In the genomic region with DNA sequence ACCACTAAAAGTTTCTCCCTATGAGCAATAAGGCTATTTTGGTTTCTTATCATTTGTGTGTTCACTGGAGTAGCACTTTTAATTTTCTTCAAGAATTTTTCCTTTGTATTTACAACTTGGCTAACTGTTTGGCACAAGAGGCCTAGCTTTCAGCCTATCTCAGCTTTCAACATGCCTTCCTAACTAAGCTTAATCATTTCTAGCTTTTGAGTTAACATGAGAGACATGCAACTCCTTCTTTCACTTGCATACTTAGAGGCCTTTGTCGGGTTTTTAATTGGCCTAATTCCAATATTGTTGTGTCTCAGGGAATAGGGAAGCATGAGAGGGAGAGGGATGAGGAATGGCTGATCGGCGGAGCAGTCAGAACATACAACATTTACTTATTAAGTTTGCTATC, we compare ENCODE assay signal across 17 cellular contexts.
DNase-seq lines count a peak whose midpoint lies in the region; ATAC-seq and TF ChIP-seq lines count a peak whose summit lies in the region.
"Had no signal": no experiment of that assay in that cellular context is flagged by ENCODE, and none has a peak within 500 bp of the region (broad histone marks: within the 10 kb centered on the region; RNA-seq: fewer than 3 reads in every experiment).

No MANE protein-coding gene starts in this region.

- no peak overlapping the region for H3K27ac Mint-ChIP-seq in activated CD4-positive, alpha-beta T cell treated with anti-CD3 and anti-CD28 coated beads, Interleukin-2, amount 10 ng/mL, durations not matched to agents 7 days and 5 days
- H3K27ac Mint-ChIP-seq: CD8-positive, alpha-beta memory T cell had no signal

- CTCF ChIA-PET in activated CD4-positive, alpha-beta T cell treated with anti-CD3 and anti-CD28 coated beads, Interleukin-2, amount 10 ng/mL, durations not matched to agents 7 days and 5 days (lab: Charles Lee), result no interaction called here

- H3K9me3 ChIP-seq in GM23248 (ENCODE audit: low read depth) (no peaks in the 10 kb centered on the region), spleen (no peaks in the 10 kb centered on the region)

- peaks cover 7% of the 10 kb centered on the region for H3F3A ChIP-seq in GM23248 (ENCODE audit: insufficient read depth)

- no peak overlapping the region for H2AFZ ChIP-seq in GM23248

- no peak overlapping the region for H3K9ac ChIP-seq in GM23248
- H3K9ac ChIP-seq: BLaER1 had no signal

- H3K27me3 Mint-ChIP-seq in activated CD4-positive, alpha-beta T cell treated with anti-CD3 and anti-CD28 coated beads, Interleukin-2, amount 10 ng/mL, durations not matched to agents 7 days and 5 days, result no peaks in the 10 kb centered on the region

- H4K20me1 ChIP-seq in GM23248 (ENCODE audit: insufficient read depth), result no peaks in the 10 kb centered on the region
- H4K20me1 ChIP-seq: BLaER1 had no signal

- no peaks in the 10 kb centered on the region for H3K27me3 ChIP-seq in GM23248 (replicated peaks; ENCODE audit: insufficient read depth)
- peaks cover 0 to 3% (median 0%) of the 10 kb centered on the region in 7 donors for H3K27me3 ChIP-seq in spleen (replicated peaks in 1 of 7)
- H3K27me3 ChIP-seq: BLaER1 had no signal

- H3K9me3 Mint-ChIP-seq in activated CD4-positive, alpha-beta T cell treated with anti-CD3 and anti-CD28 coated beads, Interleukin-2, amount 10 ng/mL, durations not matched to agents 7 days and 5 days, result peaks cover 3% of the 10 kb centered on the region
- H3K9me3 Mint-ChIP-seq: CD8-positive, alpha-beta memory T cell had no signal

- DNase-seq in GM23248 (peak; percentile 24), astrocyte of the spinal cord (ENCODE audit: low read depth, low spot score) (peak; percentile 17), fibroblast of pulmonary artery (ENCODE audit: low read depth) (peak; percentile 52), myocyte (ENCODE audit: low read depth) (peak; percentile 47), spleen (no peak), NCI-H1930 (lab: John Stamatoyannopoulos, UW) (no peak)
- DNase-seq in activated CD4-positive, alpha-beta T cell treated with anti-CD3 and anti-CD28 coated beads, Interleukin-2, amount 10 ng/mL, durations not matched to agents 7 days and 5 days, result no peak
- DNase-seq: CD8-positive, alpha-beta memory T cell; H7; Karpas-422; MM.1S; NCI-H1105 treated with DMSO at 0.1 percent for 48 hours; NCI-H187 treated with DMSO at 0.1 percent for 48 hours; NCI-H510A treated with DMSO at 0.1 percent for 48 hours had no signal

- POLR2A ChIA-PET in activated CD4-positive, alpha-beta T cell treated with anti-CD3 and anti-CD28 coated beads, Interleukin-2, amount 10 ng/mL, durations not matched to agents 7 days and 5 days (lab: Charles Lee), result no interaction called here

- H3K9me2 ChIP-seq in GM23248 (ENCODE audit: insufficient read depth), result no peaks in the 10 kb centered on the region

- ATAC-seq in GM21619 (IDR thresholded peaks at IDR 0.05; ENCODE audit: unreplicated experiment), result no peak

- 47 to 53% methylated on average over 3 of the region's 3 CpGs for WGBS in GM23248 (ENCODE audit: low coverage in 1 of 2, low lambda C conversion rate in 2 of 2, missing lambda C conversion rate in 2 of 2), 2 experiments
- WGBS in spleen, 5 donors, result 77 to 85% (median 78%) methylated on average over 3 of the region's 3 CpGs

- in situ Hi-C loops in GM23248 (cut with MboI), result no loop called here
- in situ Hi-C loops in astrocyte of the spinal cord (cut with HindIII; ENCODE audit: low sequenced_read_pairs), result no loop called here

- no peak for TF ChIP-seq POLR2A in spleen (IDR thresholded peaks at IDR 0.05)

- intact Hi-C loops in spleen (cut with DNase I; ENCODE audit: low total_unique reads), result no loop called here

- no peak overlapping the region for H3K4me3 ChIP-seq in GM23248
- no peak overlapping the region for H3K4me3 ChIP-seq in astrocyte of the spinal cord (ENCODE audit: low read depth, low read length)
- no peak overlapping the region for H3K4me3 ChIP-seq in fibroblast of pulmonary artery (replicated peaks; ENCODE audit: low read depth, low read length)
- H3K4me3 ChIP-seq in spleen, result no peak overlapping the region
- H3K4me3 ChIP-seq: BLaER1 had no signal

- TF ChIP-seq CTCF in astrocyte of the spinal cord (IDR thresholded peaks at IDR 0.05; ENCODE audit: low read depth, low read length) (no peak), fibroblast of pulmonary artery (IDR thresholded peaks at IDR 0.05; ENCODE audit: low read length, missing control alignments) (no peak), spleen (IDR thresholded peaks at IDR 0.05 in 8 of 11, conservative IDR thresholded peaks at IDR 0.05 in 3 of 11) (no peak)

- H3K36me3 Mint-ChIP-seq in activated CD4-positive, alpha-beta T cell treated with anti-CD3 and anti-CD28 coated beads, Interleukin-2, amount 10 ng/mL, durations not matched to agents 7 days and 5 days (ENCODE audit: low read depth), result no peaks in the 10 kb centered on the region
- H3K36me3 Mint-ChIP-seq: CD8-positive, alpha-beta memory T cell had no signal

- no peaks in the 10 kb centered on the region for H3K79me2 ChIP-seq in GM23248 (ENCODE audit: insufficient read depth)

- H3K36me3 ChIP-seq in GM23248 (ENCODE audit: low read depth), result no peaks in the 10 kb centered on the region
- no peaks in the 10 kb centered on the region for H3K36me3 ChIP-seq in spleen
- H3K36me3 ChIP-seq: BLaER1 had no signal

- no peak overlapping the region for H3K27ac ChIP-seq in GM23248
- no peak overlapping the region for H3K27ac ChIP-seq in spleen
- H3K27ac ChIP-seq: BLaER1, RWPE1 had no signal

- no peaks in the 10 kb centered on the region for H3K4me1 Mint-ChIP-seq in activated CD4-positive, alpha-beta T cell treated with anti-CD3 and anti-CD28 coated beads, Interleukin-2, amount 10 ng/mL, durations not matched to agents 7 days and 5 days
- H3K4me1 Mint-ChIP-seq: CD8-positive, alpha-beta memory T cell had no signal

- H3K4me3 Mint-ChIP-seq in activated CD4-positive, alpha-beta T cell treated with anti-CD3 and anti-CD28 coated beads, Interleukin-2, amount 10 ng/mL, durations not matched to agents 7 days and 5 days, result no peak overlapping the region
- H3K4me3 Mint-ChIP-seq: CD8-positive, alpha-beta memory T cell had no signal

- no peak overlapping the region for H3K4me2 ChIP-seq in GM23248 (ENCODE audit: unreplicated experiment)
- H3K4me2 ChIP-seq: BLaER1 had no signal

- H3K4me1 ChIP-seq in GM23248 (ENCODE audit: insufficient read depth), result peaks cover 25% of the 10 kb centered on the region
- no peaks in the 10 kb centered on the region for H3K4me1 ChIP-seq in spleen
- H3K4me1 ChIP-seq: BLaER1 had no signal

Comparison
In these comparisons a context has a peak if more than half of its experiments do, and no peak if none do; other contexts are left out.
1. DNase-seq: peak in GM23248 (single experiment), astrocyte of the spinal cord (single experiment), fibroblast of pulmonary artery (single experiment) and myocyte (single experiment); none in activated CD4-positive, alpha-beta T cell treated with anti-CD3 and anti-CD28 coated beads, Interleukin-2, amount 10 ng/mL, durations not matched to agents 7 days and 5 days (single experiment), spleen (single experiment) and NCI-H1930 (0 of 2).